16 cellular contexts compared by ENCODE assay signal in genomic region chr7:39667354-39667923, GRCh38. TPM values are rescaled to one million over a fixed set of nuclear protein-coding genes. Genes with fewer than 3 reads are reported as not detected.
A peak's percentile ranks its signal among the peaks of the same experiment; 100 is the strongest.
DNase-seq lines count a peak whose midpoint lies in the region; ATAC-seq, FAIRE-seq and TF ChIP-seq lines count a peak whose summit lies in the region.
"Had no signal": no experiment of that assay in that cellular context is flagged by ENCODE, and none has a peak within 500 bp of the region (broad histone marks: within the 10 kb centered on the region; RNA-seq: fewer than 3 reads in every experiment).

No MANE protein-coding gene starts in this region.

- in situ Hi-C loops in K562 (cut with MboI): no loop called here
- in situ Hi-C loops in ACHN (cut with HindIII; ENCODE audit: low pct_ligation_motif_present, low pct_unique_long_range_greater_than_20kb, low sequenced_read_pairs): no loop called here

- H3K4me2 ChIP-seq in K562 (ENCODE audit: insufficient read depth, low read length) (no peak overlapping the region), mesenchymal stem cell (ENCODE audit: low read length, poor library complexity, severe bottlenecking) (no peak overlapping the region)

- POLR2A ChIA-PET in HEK293T (lab: Yijun Ruan, JAX) (no interaction called here), K562 (lab: Yijun Ruan, JAX) (no interaction called here)

- H3K18ac ChIP-seq in mesenchymal stem cell (ENCODE audit: low read depth in 1 of 2, low read length in 2 of 2): no peak overlapping the region

- no peaks in the 10 kb centered on the region; the same call in 2 of the 3 replicates for H3K79me2 ChIP-seq in K562 (ENCODE audit: control insufficient read depth, insufficient read depth, low read length)

- H3K27ac ChIP-seq in K562 (ENCODE audit: extremely low read depth, low read depth, low read length): no peak overlapping the region
- H3K27ac ChIP-seq in mesenchymal stem cell (ENCODE audit: low read length, poor library complexity, severe bottlenecking): no peak overlapping the region
- no peak overlapping the region for H3K27ac ChIP-seq in thyroid gland

- TF ChIP-seq POLR2A in K562 (conservative IDR thresholded peaks at IDR 0.05) (no peak), thyroid gland (IDR thresholded peaks at IDR 0.05) (no peak)

- H2BK5ac ChIP-seq in mesenchymal stem cell (ENCODE audit: low read depth, low read length, poor library complexity, severe bottlenecking): no peak overlapping the region

- no peaks in the 10 kb centered on the region for H3K9me1 ChIP-seq in K562 (ENCODE audit: control insufficient read depth, insufficient read depth, low read length)

- peaks cover 27% of the 10 kb centered on the region for H3K79me1 ChIP-seq in mesenchymal stem cell (replicated peaks; ENCODE audit: low read length, poor library complexity, severe bottlenecking)

- CTCF ChIA-PET in HEK293T (lab: Yijun Ruan, JAX): no interaction called here
- CTCF ChIA-PET in K562 (lab: Yijun Ruan, JAX; ENCODE audit: low intra/inter-chr PET ratio): no interaction called here

- ATAC-seq in K562: no peak

- H3K36me3 ChIP-seq in K562 (ENCODE audit: control insufficient read depth, insufficient read depth, low read length) (no peaks in the 10 kb centered on the region; the same call in 2 of the 3 replicates), mesenchymal stem cell (ENCODE audit: control insufficient read depth in 1 of 2, insufficient read depth in 2 of 2, low read depth in 1 of 2, low read length in 2 of 2) (peaks cover 0 to 20% of the 10 kb centered on the region in 2 experiments), thyroid gland (no peaks in the 10 kb centered on the region)
- H3K36me3 ChIP-seq: BE2C had no signal

- H3K9ac ChIP-seq in K562 (ENCODE audit: insufficient read depth in 1 of 2, low read depth in 2 of 2, low read length in 2 of 2) (no peak overlapping the region), mesenchymal stem cell (ENCODE audit: low read length) (peak overlapping the region; percentile 4)

- no TSS peak for BruUV-seq in K562 (replicated peaks; lab: Mats Ljungman, UMichigan)

- no peak overlapping the region for H4K91ac ChIP-seq in mesenchymal stem cell (ENCODE audit: low read length)

- no peak overlapping the region for H4K8ac ChIP-seq in mesenchymal stem cell (ENCODE audit: low read length)

- H2AK5ac ChIP-seq in mesenchymal stem cell (ENCODE audit: low read length, severe bottlenecking): no peak overlapping the region

- no peak overlapping the region for H2BK15ac ChIP-seq in mesenchymal stem cell (ENCODE audit: low read depth, poor library complexity, severe bottlenecking)

- H3K27me3 ChIP-seq in K562 (ENCODE audit: control insufficient read depth in 2 of 2, insufficient read depth in 2 of 2, low read length in 2 of 2) (no peaks in the 10 kb centered on the region), mesenchymal stem cell (ENCODE audit: control insufficient read depth in 1 of 2, insufficient read depth in 1 of 2, low read length in 2 of 2) (no peaks in the 10 kb centered on the region), thyroid gland (no peaks in the 10 kb centered on the region)
- H3K27me3 ChIP-seq: BE2C had no signal

- H2BK12ac ChIP-seq in mesenchymal stem cell (ENCODE audit: low read length in 2 of 2): no peak overlapping the region

- no peak overlapping the region for H3K14ac ChIP-seq in mesenchymal stem cell (ENCODE audit: low read length in 2 of 2)

- no peaks in the 10 kb centered on the region for H4K20me1 ChIP-seq in K562 (replicated peaks; ENCODE audit: control insufficient read depth, insufficient read depth, low read length)

- WGBS in K562 (ENCODE audit: insufficient coverage, low coverage, missing lambda C conversion rate): 56% methylated on average over 3 of the region's 3 CpGs
- 81% methylated on average over 3 of the region's 3 CpGs for WGBS in mesenchymal stem cell
- 84 to 89% methylated on average over 3 of the region's 3 CpGs for WGBS in thyroid gland, 2 donors

- DNase-seq in AG10803 (ENCODE audit: low read depth) (peak; percentile 68), HEK293T (ENCODE audit: extremely low spot score) (peak; percentile 22), K562 (ENCODE audit: extremely low read depth in 1 of 4, low spot score in 3 of 4) (peak in 1 of 4 experiments; percentile 14), mesenchymal stem cell (peak; percentile 57), thyroid gland (no peak), ACHN (no peak), medulla oblongata (ENCODE audit: extremely low spot score) (no peak)
- no peak for DNase-seq in activated effector memory CD4-positive, alpha-beta T cell treated with Interleukin-2 at 50 U/mL for 16 hours
- DNase-seq: activated CD4-positive, alpha-beta T cell treated with anti-CD3 and anti-CD28 coated beads, Interleukin-2, amount 50 U/mL, for 4 hours; BE2C; mesendoderm; NCI-H345; stimulated activated CD4-positive, alpha-beta T cell treated with anti-CD3 and anti-CD28 coated beads, Interleukin-1b, Interleukin-23, amount 100 ng/mL, for 48 hours; T1000 had no signal

- H3K4me3 ChIP-seq in AG10803 (ENCODE audit: low read length) (no peak overlapping the region), K562 (no peak overlapping the region), mesenchymal stem cell (ENCODE audit: insufficient read depth in 1 of 2, low read depth in 1 of 2, low read length in 2 of 2) (no peak overlapping the region), thyroid gland (replicated peaks in 1 of 3) (no peak overlapping the region)

- TF ChIP-seq CTCF in AG10803 (conservative IDR thresholded peaks at IDR 0.05; ENCODE audit: low read length): 0 out of 2 replicates have a peak, but pooled peaks have one; percentile 11
- TF ChIP-seq CTCF in K562 (IDR thresholded peaks at IDR 0.05 in 2 of 3, conservative IDR thresholded peaks at IDR 0.05 in 1 of 3; ENCODE audit: insufficient read depth in 2 of 3, low read depth in 1 of 3, low read length in 3 of 3): no peak
- no peak for TF ChIP-seq CTCF in thyroid gland (IDR thresholded peaks at IDR 0.05)

- H3K4ac ChIP-seq in mesenchymal stem cell (ENCODE audit: low read depth in 1 of 2, low read length in 2 of 2): no peak overlapping the region

- H3K9me3 ChIP-seq in K562 (replicated peaks; ENCODE audit: control insufficient read depth, insufficient read depth, low read depth, low read length) (no peaks in the 10 kb centered on the region), mesenchymal stem cell (ENCODE audit: control insufficient read depth, low read length) (no peaks in the 10 kb centered on the region), thyroid gland (no peaks in the 10 kb centered on the region)
- H3K9me3 ChIP-seq: BE2C had no signal

- no peak overlapping the region for H2BK120ac ChIP-seq in mesenchymal stem cell (ENCODE audit: low read depth, low read length)

- no peak overlapping the region for H3K23ac ChIP-seq in mesenchymal stem cell (ENCODE audit: low read length in 2 of 2)

- intact Hi-C loops in K562 (cut with micrococcal nuclease) (no loop called here), thyroid gland (cut with DNase I) (no loop called here)

- H3K4me1 ChIP-seq in K562 (replicated peaks in 1 of 2; ENCODE audit: control insufficient read depth in 2 of 2, insufficient read depth in 2 of 2, low read length in 2 of 2): peaks cover 0 to 10% of the 10 kb centered on the region in 2 experiments; a peak in 3 of 5 replicates
- H3K4me1 ChIP-seq in mesenchymal stem cell (ENCODE audit: control insufficient read depth, insufficient read depth, low read depth, low read length): no peaks in the 10 kb centered on the region
- no peaks in the 10 kb centered on the region for H3K4me1 ChIP-seq in thyroid gland
- H3K4me1 ChIP-seq: BE2C had no signal

- no peak for TF ChIP-seq EP300 in K562 (IDR thresholded peaks at IDR 0.05; ENCODE audit: low read length)

- FAIRE-seq in K562 (lab: Jason Lieb, UNC): peak; percentile 15
- FAIRE-seq: H1, RCC 7860 had no signal

- no peak for TF ChIP-seq RAD21 in K562 (CRISPR knock-in tag; conservative IDR thresholded peaks at IDR 0.05 in 1 of 2, IDR thresholded peaks at IDR 0.05 in 1 of 2)

- H2AFZ ChIP-seq in K562 (ENCODE audit: low read depth, low read length): no peak overlapping the region
- H2AFZ ChIP-seq in mesenchymal stem cell (ENCODE audit: low read depth, low read length): no peak overlapping the region

TF ChIP-seq in HEK293T, 16 proteins besides CTCF, POLR2A, EP300 and RAD21 (continues in another document):
- TF ChIP-seq HDGF (IDR thresholded peaks at IDR 0.05; ENCODE audit: borderline replicate concordance): no peak

TF ChIP-seq in K562, 482 proteins besides CTCF, POLR2A, EP300 and RAD21:
- TF ChIP-seq MEIS2 (IDR thresholded peaks at IDR 0.05; ENCODE audit: partially characterized antibody) (peak; percentile 42), ESRRB (CRISPR knock-in tag; IDR thresholded peaks at IDR 0.05; ENCODE audit: borderline replicate concordance) (no peak)

RNA-seq across cellular contexts. Expression of gene RALA, which starts 44.1 kb away (rescaled TPM):
- total RNA-seq in K562 (2011; cell fraction: chromatin; rRNA removed; ENCODE audit: low replicate concordance): 8.4 and 9.2 TPM in 2 replicates
- total RNA-seq in K562 (2011; cell fraction: nucleolus; rRNA removed): 8.0 and 11.1 TPM in 2 replicates
- 10.6 and 21.0 TPM in 2 replicates for total RNA-seq in K562 (2011; cell fraction: nucleoplasm; rRNA removed)
- 7.7 and 9.7 TPM in 2 replicates for total RNA-seq in K562 (2014; rRNA removed)
- total RNA-seq in K562 (2014; rRNA removed; fragmentation: Illumina TruSeq; extraction: Trizol): 25.7 and 27.1 TPM in 2 replicates
- 21.5 and 25.6 TPM in 2 replicates for total RNA-seq in K562 (2015; rRNA removed; fragmentation: Illumina TruSeq; extraction: Trizol)
- 25.9 and 26.1 TPM in 2 replicates for total RNA-seq in K562 (2021)
- 21.8 and 27.7 TPM in 2 replicates for polyA plus RNA-seq in K562 (2011; rRNA removed)
- 6.7 and 9.2 TPM in 2 replicates for polyA plus RNA-seq in K562 (2011; cell fraction: cytosol; rRNA removed)
- 5.5 and 6.9 TPM in 2 replicates for polyA plus RNA-seq in K562 (2011; cell fraction: nucleus; rRNA removed)
- polyA plus RNA-seq in K562 (2012): 27.7 and 49.2 TPM in 2 replicates
- 23.8 and 28.0 TPM in 2 replicates for polyA plus RNA-seq in K562 (2014; fragmentation: Illumina TruSeq; extraction: Trizol)
- 1 to 10 TPM; 7.2 to 9.7 TPM for polyA plus RNA-seq in K562 (2014; fragmentation: Nextera tagmentation; extraction: Ambion mirVana)
- polyA plus RNA-seq in K562 (2014; rRNA removed): 25.9 and 27.8 TPM in 2 replicates
- polyA minus RNA-seq in K562 (2011; rRNA and poly(A)+ RNA removed): 44.3 and 45.6 TPM in 2 replicates
- 16.7 and 18.3 TPM in 2 replicates for polyA minus RNA-seq in K562 (2011; cell fraction: cytosol; rRNA and poly(A)+ RNA removed)
- 10.5 and 14.3 TPM in 2 replicates for polyA minus RNA-seq in K562 (2011; cell fraction: nucleus; rRNA and poly(A)+ RNA removed)
- 51.2 TPM for polyA plus RNA-seq in mesenchymal stem cell (2013, experiment 1 of 2)
- 54.6 TPM for polyA plus RNA-seq in mesenchymal stem cell (2013, experiment 2 of 2)
- 10 to 100 TPM; 18.3 to 29.7 (median 20.0) TPM for total RNA-seq in thyroid gland

Comparison
In these comparisons a context has a peak if more than half of its experiments do, and no peak if none do; other contexts are left out.
1. DNase-seq: peak in AG10803 (single experiment), HEK293T (single experiment) and mesenchymal stem cell (single experiment); none in thyroid gland (0 of 2), ACHN (single experiment), medulla oblongata (single experiment) and activated effector memory CD4-positive, alpha-beta T cell treated with Interleukin-2 at 50 U/mL for 16 hours (single experiment).